Comparison of ENCODE assay signal across 14 cellular contexts in genomic region chr14:92539419-92539818, GRCh38. TPM values are rescaled to one million over a fixed set of nuclear protein-coding genes. Genes with fewer than 3 reads are reported as not detected.
A peak's percentile ranks its signal among the peaks of the same experiment; 100 is the strongest.
DNase-seq lines count a peak whose midpoint lies in the region; ATAC-seq, FAIRE-seq and TF ChIP-seq lines count a peak whose summit lies in the region.
"Had no signal": no experiment of that assay in that cellular context is flagged by ENCODE, and none has a peak within 500 bp of the region (broad histone marks: within the 10 kb centered on the region; RNA-seq: fewer than 3 reads in every experiment).

No MANE protein-coding gene starts in this region.

- no CpG with 5 or more reads among the region's 3 CpGs for WGBS in right lobe of liver (ENCODE audit: insufficient coverage, low coverage, low lambda C conversion rate, missing lambda C conversion rate)
- 66 to 87% (median 79%) methylated on average over 3 of the region's 3 CpGs for WGBS in small intestine, 3 donors

- no peak overlapping the region for H3K27ac ChIP-seq in CD4-positive, CD25-positive, alpha-beta regulatory T cell (ENCODE audit: insufficient read depth, low read length, poor library complexity, severe bottlenecking)
- H3K27ac ChIP-seq in right lobe of liver (peak overlapping the region; percentile 73 to 88 (median 86)), small intestine (ENCODE audit: low read depth in 1 of 2, low read length in 1 of 2) (peak overlapping the region; percentile 45 to 82)

- peak overlapping the region in 2 of 3 donors; percentile 52 to 83 for H3K27ac Mint-ChIP-seq in CD4-positive, CD25-positive, alpha-beta regulatory T cell
- H3K27ac Mint-ChIP-seq in activated naive CD8-positive, alpha-beta T cell: peak overlapping the region; percentile 61
- H3K27ac Mint-ChIP-seq: activated T-helper 1 cell treated with anti-CD3 and anti-CD28 coated beads, Interleukin-12 subunit alpha, Interleukin-12 subunit beta, Interleukin-2, Interleukin-4 antibody, amounts not matched to agents 30 ng/mL and 10 ng/mL and 1 ng/mL, durations not matched to agents 14 hours and 24 hours and 36 hours had no signal

- H3K4me1 Mint-ChIP-seq in CD4-positive, CD25-positive, alpha-beta regulatory T cell: peaks cover 12 to 63% (median 25%) of the 10 kb centered on the region in 4 donors
- H3K4me1 Mint-ChIP-seq in activated naive CD8-positive, alpha-beta T cell (ENCODE audit: low read depth): peaks cover 76% of the 10 kb centered on the region

- no peak for ATAC-seq in CD4-positive, CD25-positive, alpha-beta regulatory T cell (ENCODE audit: low read depth in 2 of 2)
- peak; percentile 68 to 81 (median 75) for ATAC-seq in right lobe of liver
- no peak for ATAC-seq in HG02885 (IDR thresholded peaks at IDR 0.05; ENCODE audit: poor library complexity, unreplicated experiment)
- no peak for ATAC-seq in HG02981 (IDR thresholded peaks at IDR 0.05; ENCODE audit: unreplicated experiment)
- ATAC-seq in GM19467 (IDR thresholded peaks at IDR 0.05; ENCODE audit: unreplicated experiment): no peak

- H3K9me3 Mint-ChIP-seq in CD4-positive, CD25-positive, alpha-beta regulatory T cell: no peaks in the 10 kb centered on the region
- no peaks in the 10 kb centered on the region for H3K9me3 Mint-ChIP-seq in activated naive CD8-positive, alpha-beta T cell (ENCODE audit: low read depth)
- H3K9me3 Mint-ChIP-seq: activated T-helper 1 cell treated with anti-CD3 and anti-CD28 coated beads, Interleukin-12 subunit alpha, Interleukin-12 subunit beta, Interleukin-2, Interleukin-4 antibody, amounts not matched to agents 30 ng/mL and 10 ng/mL and 1 ng/mL, durations not matched to agents 14 hours and 24 hours and 36 hours had no signal

- no peaks in the 10 kb centered on the region for H3K36me3 ChIP-seq in CD4-positive, CD25-positive, alpha-beta regulatory T cell (ENCODE audit: control insufficient read depth, insufficient read depth, low read length)
- no peaks in the 10 kb centered on the region for H3K36me3 ChIP-seq in right lobe of liver
- H3K36me3 ChIP-seq in small intestine (ENCODE audit: control insufficient read depth in 2 of 2, insufficient read depth in 2 of 2, low read length in 2 of 2): no peaks in the 10 kb centered on the region

- TF ChIP-seq POLR2A in right lobe of liver (IDR thresholded peaks at IDR 0.05): no peak

- no peak for FAIRE-seq in small intestine (lab: Jason Lieb, UNC)
- FAIRE-seq: colon had no signal

- peaks cover 26% of the 10 kb centered on the region for H3K4me1 ChIP-seq in CD4-positive, CD25-positive, alpha-beta regulatory T cell (ENCODE audit: control insufficient read depth, insufficient read depth, low read length, poor library complexity, severe bottlenecking)
- H3K4me1 ChIP-seq in right lobe of liver: peaks cover 0 to 40% (median 16%) of the 10 kb centered on the region in 4 donors
- peaks cover 17 to 28% of the 10 kb centered on the region in 2 donors for H3K4me1 ChIP-seq in small intestine (ENCODE audit: control insufficient read depth in 2 of 2, insufficient read depth in 1 of 2, low read depth in 1 of 2, low read length in 1 of 2)

- H3K27me3 Mint-ChIP-seq in CD4-positive, CD25-positive, alpha-beta regulatory T cell: no peaks in the 10 kb centered on the region
- H3K27me3 Mint-ChIP-seq in activated naive CD8-positive, alpha-beta T cell: no peaks in the 10 kb centered on the region

- H3K27me3 ChIP-seq in CD4-positive, CD25-positive, alpha-beta regulatory T cell (ENCODE audit: control insufficient read depth, insufficient read depth, low read length): no peaks in the 10 kb centered on the region
- H3K27me3 ChIP-seq in right lobe of liver (no peaks in the 10 kb centered on the region), small intestine (ENCODE audit: control insufficient read depth in 2 of 2, insufficient read depth in 2 of 2, low read length in 2 of 2) (no peaks in the 10 kb centered on the region)

- intact Hi-C loops in right lobe of liver (cut with DNase I): no loop called here

- DNase-seq in CD4-positive, CD25-positive, alpha-beta regulatory T cell: no peak
- peak; percentile 54 to 84 (median 80) for DNase-seq in right lobe of liver
- peak; percentile 52 for DNase-seq in small intestine
- DNase-seq in NCI-H226: no peak
- DNase-seq: NCI-H345; RPMI8226; stimulated activated CD8-positive, alpha-beta memory T cell treated with anti-CD3 and anti-CD28 coated beads, Interleukin-4, amount 100 ng/mL, for 48 hours had no signal

- H3K36me3 Mint-ChIP-seq in CD4-positive, CD25-positive, alpha-beta regulatory T cell: no peaks in the 10 kb centered on the region
- peaks cover 2% of the 10 kb centered on the region for H3K36me3 Mint-ChIP-seq in activated naive CD8-positive, alpha-beta T cell

- H3K4me3 ChIP-seq in CD4-positive, CD25-positive, alpha-beta regulatory T cell (ENCODE audit: low read depth, low read length): no peak overlapping the region
- H3K4me3 ChIP-seq in right lobe of liver (no peak overlapping the region), small intestine (ENCODE audit: low read depth in 1 of 2, low read length in 2 of 2) (no peak overlapping the region)
- H3K4me3 ChIP-seq: smooth muscle cell had no signal

- TF ChIP-seq CTCF in right lobe of liver (IDR thresholded peaks at IDR 0.05): no peak

- no peaks in the 10 kb centered on the region for H3K9me3 ChIP-seq in CD4-positive, CD25-positive, alpha-beta regulatory T cell (ENCODE audit: control insufficient read depth in 2 of 2, low read length in 2 of 2)
- H3K9me3 ChIP-seq in right lobe of liver: no peaks in the 10 kb centered on the region
- H3K9me3 ChIP-seq in small intestine (ENCODE audit: control insufficient read depth, low read depth): no peaks in the 10 kb centered on the region

- H3K4me3 Mint-ChIP-seq in CD4-positive, CD25-positive, alpha-beta regulatory T cell: peak overlapping the region in 2 of 4 donors; percentile 5 to 28
- H3K4me3 Mint-ChIP-seq in activated naive CD8-positive, alpha-beta T cell: no peak overlapping the region
- H3K4me3 Mint-ChIP-seq: activated T-helper 1 cell treated with anti-CD3 and anti-CD28 coated beads, Interleukin-12 subunit alpha, Interleukin-12 subunit beta, Interleukin-2, Interleukin-4 antibody, amounts not matched to agents 30 ng/mL and 10 ng/mL and 1 ng/mL, durations not matched to agents 14 hours and 24 hours and 36 hours had no signal

RNA-seq across cellular contexts. Expression of gene RIN3, which starts 25.8 kb away (rescaled TPM):
- total RNA-seq in CD4-positive, CD25-positive, alpha-beta regulatory T cell: 120 TPM
- polyA plus RNA-seq in CD4-positive, CD25-positive, alpha-beta regulatory T cell: 10 to 100 TPM; 21.0 to 25.7 (median 23.1) TPM
- total RNA-seq in right lobe of liver: 10 to 100 TPM; 10.7 to 20.4 (median 18.9) TPM
- polyA plus RNA-seq in small intestine: 10 to 100 TPM in 1 of 3 donors, 1 to 10 TPM in 2; 1.8 to 14.7 (median 9.5) TPM

Comparison
In these comparisons a context has a peak if more than half of its experiments do, and no peak if none do; other contexts are left out.
1. ATAC-seq: peak in right lobe of liver (4 of 4); none in CD4-positive, CD25-positive, alpha-beta regulatory T cell (0 of 2), HG02885 (single experiment), HG02981 (single experiment) and GM19467 (single experiment).
2. DNase-seq: peak in right lobe of liver (3 of 3) and small intestine (single experiment); none in CD4-positive, CD25-positive, alpha-beta regulatory T cell (0 of 3) and NCI-H226 (single experiment).